In the genomic region with DNA sequence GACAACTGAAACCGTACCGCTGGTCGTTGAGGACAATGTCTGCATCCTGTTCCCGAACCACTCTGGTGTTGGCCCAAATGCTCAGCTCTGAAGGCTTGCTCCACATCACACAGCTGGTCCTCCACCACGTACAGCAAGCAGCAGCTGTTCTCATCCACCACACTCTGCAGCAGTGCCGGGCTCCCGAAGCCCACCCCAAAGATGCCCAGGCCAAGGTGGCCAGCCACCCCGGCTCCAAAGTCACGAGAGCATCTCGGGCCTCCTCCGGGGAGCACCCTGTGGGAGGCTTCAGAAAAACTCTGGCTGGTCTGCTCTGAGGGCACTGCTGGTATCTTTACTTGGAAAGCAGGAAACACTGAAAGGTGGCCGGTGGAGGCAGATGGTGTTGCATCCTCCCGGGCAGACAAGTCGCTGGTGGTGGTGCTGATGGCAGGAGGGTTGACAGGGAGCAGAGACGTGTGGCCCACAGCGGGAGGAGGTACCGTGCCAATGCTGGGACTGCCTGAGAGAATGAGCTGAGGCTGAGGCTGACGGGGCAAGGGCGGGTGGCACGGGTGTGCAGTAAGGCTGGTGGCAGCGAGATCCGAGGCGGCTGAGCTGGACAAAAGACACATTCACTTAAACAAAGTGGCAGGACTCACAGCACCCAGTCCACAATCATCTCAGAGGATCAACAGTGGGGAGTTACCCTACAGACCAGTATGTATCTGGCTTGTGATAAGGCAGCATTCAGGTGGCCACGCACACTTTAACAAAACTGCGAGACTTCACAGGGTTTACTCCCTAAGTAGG, we compare ENCODE assay signal across 9 cellular contexts. TPM values are rescaled to one million over a fixed set of nuclear protein-coding genes. Genes with fewer than 3 reads are reported as not detected.
A peak's percentile ranks its signal among the peaks of the same experiment; 100 is the strongest.
DNase-seq lines count a peak whose midpoint lies in the region; ATAC-seq, FAIRE-seq and TF ChIP-seq lines count a peak whose summit lies in the region.
"Had no signal": no experiment of that assay in that cellular context is flagged by ENCODE, and none has a peak within 500 bp of the region (broad histone marks: within the 10 kb centered on the region; RNA-seq: fewer than 3 reads in every experiment).

No MANE protein-coding gene starts in this region.

- H3K27me3 ChIP-seq in H7 (ENCODE audit: control insufficient read depth, insufficient read depth, low read length) (no peaks in the 10 kb centered on the region; the same call in 1 of the 2 replicates), foreskin keratinocyte (peaks cover 14% of the 10 kb centered on the region), prostate gland (replicated peaks; ENCODE audit: insufficient read depth) (no peaks in the 10 kb centered on the region)

- TF ChIP-seq CTCF in VCaP (conservative IDR thresholded peaks at IDR 0.05) = no peak
- TF ChIP-seq CTCF in foreskin keratinocyte (conservative IDR thresholded peaks at IDR 0.05) = no peak
- TF ChIP-seq CTCF in prostate gland (IDR thresholded peaks at IDR 0.05) = no peak
- no peak for TF ChIP-seq CTCF in omental fat pad (IDR thresholded peaks at IDR 0.05)

- peak overlapping the region; percentile 91 for H3K4me3 ChIP-seq in H7 (ENCODE audit: insufficient read depth, low read depth, low read length)
- H3K4me3 ChIP-seq in prostate gland = no peak overlapping the region

- intact Hi-C loops in prostate gland (cut with DNase I) = loop anchor here (5.0 kb wide), 1 partner anchor 47 kb away; no protein-coding TSS in a partner anchor

- H3K4me1 ChIP-seq in foreskin keratinocyte = no peaks in the 10 kb centered on the region
- peaks cover 4% of the 10 kb centered on the region for H3K4me1 ChIP-seq in prostate gland (replicated peaks)

- H3K9me3 ChIP-seq in prostate gland = no peaks in the 10 kb centered on the region

- no peak for FAIRE-seq in HTR-8/SVneo (lab: Jason Lieb, UNC)

- DNase-seq in H7 (no peak), foreskin keratinocyte (no peak), pons (ENCODE audit: low spot score) (peak; percentile 63), prostate gland (ENCODE audit: low spot score) (no peak), HTR-8/SVneo (ENCODE audit: insufficient read length, low spot score) (no peak), omental fat pad (ENCODE audit: low spot score) (no peak)
- DNase-seq in central memory CD4-positive, alpha-beta T cell = no peak
- DNase-seq: NCI-H2081 treated with DMSO at 0.1 percent for 48 hours had no signal

- H3K27ac ChIP-seq in VCaP = peak overlapping the region; percentile 82
- no peak overlapping the region for H3K27ac ChIP-seq in foreskin keratinocyte
- no peak overlapping the region for H3K27ac ChIP-seq in prostate gland

- no peak for TF ChIP-seq POLR2A in prostate gland (IDR thresholded peaks at IDR 0.05)

- ATAC-seq in foreskin keratinocyte (peak; percentile 12), omental fat pad (ENCODE audit: low FRiP score) (no peak)

- H3K36me3 ChIP-seq in H7 (replicated peaks; ENCODE audit: control insufficient read depth, insufficient read depth, low read length) = peaks cover 18% of the 10 kb centered on the region
- H3K36me3 ChIP-seq in prostate gland = no peaks in the 10 kb centered on the region

- 76% methylated on average over 25 of the region's 25 CpGs for WGBS in prostate gland

RNA-seq across cellular contexts. Expression of a gene that starts 6.5 kb away (rescaled TPM):
- total RNA-seq in H7 (2014; rRNA removed; shearing (Covaris generic)) = 0.04 and 0.07 TPM in 2 replicates
- total RNA-seq in foreskin keratinocyte = not detected in 2 replicates
- not detected in 2 replicates for polyA plus RNA-seq in foreskin keratinocyte
- total RNA-seq in prostate gland = under 1 TPM in 1 of 2 donors, not detected in 1; 0.97 TPM
- total RNA-seq in omental fat pad = not detected

RNA-seq across cellular contexts. Expression of a gene that starts 26.8 kb away (rescaled TPM):
- 5.0 and 6.5 TPM in 2 replicates for total RNA-seq in H7 (2014; rRNA removed; shearing (Covaris generic))
- total RNA-seq in foreskin keratinocyte (4.6 and 5.3 TPM in 2 replicates), prostate gland (100 to 1,000 TPM in 1 of 2 donors, 10 to 100 TPM in 1; 17.7 to 148 TPM), omental fat pad (1 to 10 TPM in 2 of 4 donors, not detected in 2; 4.3 to 4.6 TPM)
- 5.8 and 6.8 TPM in 2 replicates for polyA plus RNA-seq in foreskin keratinocyte

RNA-seq across cellular contexts. Expression of a gene that starts 50.5 kb away (rescaled TPM):
- total RNA-seq in H7 (2014; rRNA removed; shearing (Covaris generic)) = 113 and 130 TPM in 2 replicates
- total RNA-seq in foreskin keratinocyte (30.5 and 33.2 TPM in 2 replicates), prostate gland (10 to 100 TPM; 42.4 to 53.8 TPM), omental fat pad (10 to 100 TPM; 21.6 to 33.5 (median 30.9) TPM)
- polyA plus RNA-seq in foreskin keratinocyte = 29.3 and 31.8 TPM in 2 replicates
